Comparison of ENCODE assay signal across 8 cellular contexts in the genomic region with DNA sequence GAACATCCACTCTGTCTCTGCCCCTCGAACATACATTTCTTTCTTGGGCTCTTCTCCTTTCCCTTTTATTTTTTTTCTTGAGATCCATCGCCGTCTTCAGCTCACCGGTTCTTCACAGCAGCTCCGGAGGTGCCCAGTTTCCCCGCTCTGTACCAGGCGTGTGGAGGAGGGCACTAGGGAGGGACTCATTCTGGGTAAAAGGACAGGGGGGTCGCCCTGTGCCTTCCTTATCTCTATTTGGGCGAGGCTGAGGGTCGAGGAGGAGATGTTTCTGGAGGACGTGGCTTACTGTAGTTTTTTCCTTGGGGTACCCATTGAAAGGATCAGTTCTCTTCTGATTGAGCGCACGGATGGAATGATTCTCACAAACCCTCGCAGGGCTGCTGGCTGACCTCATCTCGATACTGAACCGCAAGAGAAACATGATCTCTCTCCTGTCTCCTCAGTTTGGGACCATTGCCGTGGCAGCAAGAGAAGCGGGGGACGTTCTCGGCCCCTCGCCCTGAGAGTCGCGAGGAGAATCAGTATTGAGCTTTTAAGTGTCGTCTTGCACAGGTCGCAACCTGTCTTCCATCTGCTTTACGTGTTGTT. TPM values are rescaled to one million over a fixed set of nuclear protein-coding genes. Genes with fewer than 3 reads are reported as not detected.
DNase-seq lines count a peak whose midpoint lies in the region; ATAC-seq lines count a peak whose summit lies in the region.

No MANE protein-coding gene starts in this region.

- peak overlapping the region; percentile 21 to 89 (median 79); a peak in 21 of 22 replicates for H3K27ac ChIP-seq in BLaER1 treated with 17β-estradiol and CSF1 and Interleukin-3, amounts not matched to agents 10 nM and 100 nM
- peak overlapping the region; percentile 74 for H3K27ac ChIP-seq in rectal smooth muscle tissue (ENCODE audit: low read depth, low read length)

- in situ Hi-C loops in KBM-7 (cut with MboI; ENCODE audit: low pct_unique_long_range_greater_than_20kb, low sequenced_read_pairs): no loop called here

- peak overlapping the region; percentile 75 to 90 (median 86) for H3K9ac ChIP-seq in BLaER1 treated with 17β-estradiol and CSF1 and Interleukin-3, amounts not matched to agents 10 nM and 100 nM
- peak overlapping the region; percentile 80 for H3K9ac ChIP-seq in rectal smooth muscle tissue (ENCODE audit: low read length)

- peak overlapping the region; percentile 74 to 89 (median 84) for H3K4me3 ChIP-seq in BLaER1 treated with 17β-estradiol and CSF1 and Interleukin-3, amounts not matched to agents 10 nM and 100 nM
- peak overlapping the region; percentile 97 for H3K4me3 ChIP-seq in rectal smooth muscle tissue (ENCODE audit: low read length)

- peaks cover 22 to 30% (median 25%) of the 10 kb centered on the region in 10 experiments for H3K4me1 ChIP-seq in BLaER1 treated with 17β-estradiol and CSF1 and Interleukin-3, amounts not matched to agents 10 nM and 100 nM
- H3K4me1 ChIP-seq in rectal smooth muscle tissue (ENCODE audit: control insufficient read depth, insufficient read depth, low read length): peaks cover 14% of the 10 kb centered on the region

- no peaks in the 10 kb centered on the region; a peak in 2 of 22 replicates for H4K20me1 ChIP-seq in BLaER1 treated with 17β-estradiol and CSF1 and Interleukin-3, amounts not matched to agents 10 nM and 100 nM

- H3K27me3 Mint-ChIP-seq in activated T-helper 17 cell treated with anti-CD3 and anti-CD28 coated beads, Interleukin-2, amount 50 U/mL, for 72 hours: no peaks in the 10 kb centered on the region

- intact Hi-C loops in left cardiac atrium (cut with DNase I): no loop called here

- peak; percentile 3 for ATAC-seq in GM18867 (IDR thresholded peaks at IDR 0.05; ENCODE audit: unreplicated experiment)
- ATAC-seq in activated T-helper 17 cell treated with anti-CD3 and anti-CD28 coated beads, Interleukin-2, amount 50 U/mL, for 72 hours (replicated peaks): peak; percentile 32
- ATAC-seq in left cardiac atrium: peak in 1 of 2 donors; percentile 11
- no peak for ATAC-seq in HG03378 (IDR thresholded peaks at IDR 0.05; ENCODE audit: unreplicated experiment)
- ATAC-seq in GM21515 (IDR thresholded peaks at IDR 0.05; ENCODE audit: unreplicated experiment): no peak

- peak; percentile 50 for DNase-seq in KBM-7
- DNase-seq in left cardiac atrium: peak; percentile 25

- H3K9me3 Mint-ChIP-seq in activated T-helper 17 cell treated with anti-CD3 and anti-CD28 coated beads, Interleukin-2, amount 50 U/mL, for 72 hours: no peaks in the 10 kb centered on the region

- peak overlapping the region; percentile 98 for H3K4me3 Mint-ChIP-seq in activated T-helper 17 cell treated with anti-CD3 and anti-CD28 coated beads, Interleukin-2, amount 50 U/mL, for 72 hours

- H3K36me3 ChIP-seq in BLaER1 treated with 17β-estradiol and CSF1 and Interleukin-3, amounts not matched to agents 10 nM and 100 nM: no peaks in the 10 kb centered on the region
- no peaks in the 10 kb centered on the region for H3K36me3 ChIP-seq in rectal smooth muscle tissue (ENCODE audit: control insufficient read depth, insufficient read depth, low read length)

- H3K4me1 Mint-ChIP-seq in activated T-helper 17 cell treated with anti-CD3 and anti-CD28 coated beads, Interleukin-2, amount 50 U/mL, for 72 hours: peaks cover 26% of the 10 kb centered on the region

- no peaks in the 10 kb centered on the region for H3K9me3 ChIP-seq in BLaER1 treated with 17β-estradiol and CSF1 and Interleukin-3, amounts not matched to agents 10 nM and 100 nM (replicated peaks in 1 of 11)

- H3K4me2 ChIP-seq in BLaER1 treated with 17β-estradiol and CSF1 and Interleukin-3, amounts not matched to agents 10 nM and 100 nM: peak overlapping the region; percentile 91 to 100 (median 96)

- peak overlapping the region; percentile 99 for H3K27ac Mint-ChIP-seq in activated T-helper 17 cell treated with anti-CD3 and anti-CD28 coated beads, Interleukin-2, amount 50 U/mL, for 72 hours

- no peaks in the 10 kb centered on the region for H3K27me3 ChIP-seq in BLaER1 treated with 17β-estradiol and CSF1 and Interleukin-3, amounts not matched to agents 10 nM and 100 nM
- H3K27me3 ChIP-seq in rectal smooth muscle tissue (ENCODE audit: control insufficient read depth, insufficient read depth, low read length): no peaks in the 10 kb centered on the region

- H3K36me3 Mint-ChIP-seq in activated T-helper 17 cell treated with anti-CD3 and anti-CD28 coated beads, Interleukin-2, amount 50 U/mL, for 72 hours (ENCODE audit: low read depth): peaks cover 19% of the 10 kb centered on the region

RNA-seq across cellular contexts. Expression of gene LIN52, which starts 0.4 kb away (rescaled TPM):
- 10 to 100 TPM; 15.4 to 19.7 TPM for total RNA-seq in activated T-helper 17 cell treated with anti-CD3 and anti-CD28 coated beads, Interleukin-2, amount 50 U/mL, for 72 hours
- total RNA-seq in left cardiac atrium: 1 to 10 TPM; 6.6 to 8.1 TPM

RNA-seq across cellular contexts. Expression of gene ALDH6A1, which starts 0.9 kb away (rescaled TPM):
- 10 to 100 TPM; 12.3 to 27.2 TPM for total RNA-seq in activated T-helper 17 cell treated with anti-CD3 and anti-CD28 coated beads, Interleukin-2, amount 50 U/mL, for 72 hours
- 10 to 100 TPM; 29.2 to 33.3 TPM for total RNA-seq in left cardiac atrium

Comparison
In these comparisons a context has a peak if more than half of its experiments do, and no peak if none do; other contexts are left out.
1. ATAC-seq: peak in GM18867 (single experiment) and activated T-helper 17 cell treated with anti-CD3 and anti-CD28 coated beads, Interleukin-2, amount 50 U/mL, for 72 hours (single experiment); none in HG03378 (single experiment) and GM21515 (single experiment).